In the genomic region with DNA sequence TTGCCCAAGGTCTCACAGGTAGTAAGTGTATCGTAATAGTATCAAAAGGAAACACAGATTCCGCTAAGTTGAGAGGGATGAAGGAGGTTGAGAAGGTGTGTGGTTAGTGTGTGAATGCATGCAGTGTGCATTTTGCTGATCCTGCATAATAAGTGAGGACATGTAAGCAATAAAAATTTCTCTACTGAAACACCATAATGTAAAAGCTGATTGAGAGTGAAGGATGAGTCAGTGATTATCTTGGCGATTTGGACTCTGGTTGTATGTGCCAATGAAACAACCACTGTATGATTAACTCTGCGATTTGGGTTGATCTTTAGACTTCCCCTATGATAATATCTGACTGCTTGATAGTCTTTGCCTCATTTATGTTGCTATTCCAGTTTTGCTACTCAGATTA, we compare ENCODE assay signal across 1 cellular context.
TF ChIP-seq lines count a peak whose summit lies in the region.

No MANE protein-coding gene starts in this region.

TF ChIP-seq in GM12878, 131 proteins besides CTCF, POLR2A, EP300 and RAD21:
- TF ChIP-seq RELB (IDR thresholded peaks at IDR 0.05; ENCODE audit: low read depth) (no peak), SUPT20H (IDR thresholded peaks at IDR 0.05; ENCODE audit: borderline replicate concordance, control insufficient read depth, low read depth, low read length) (no peak), MXI1 (IDR thresholded peaks at IDR 0.05; ENCODE audit: low read depth, low read length) (no peak), ZNF592 (IDR thresholded peaks at IDR 0.05) (no peak), GABPA (IDR thresholded peaks at IDR 0.05; ENCODE audit: low read depth) (no peak), RBBP5 (conservative IDR thresholded peaks at IDR 0.05) (no peak), TCF3 (IDR thresholded peaks at IDR 0.05; ENCODE audit: borderline replicate concordance, insufficient read depth, low read depth, low read length) (no peak), NBN (IDR thresholded peaks at IDR 0.05) (no peak), ETV6 (conservative IDR thresholded peaks at IDR 0.05 in 1 of 2, IDR thresholded peaks at IDR 0.05 in 1 of 2; ENCODE audit: borderline replicate concordance in 1 of 2, low read depth in 1 of 2) (no peak), POLR2AphosphoS5 (IDR thresholded peaks at IDR 0.05; ENCODE audit: low read length) (no peak), PBX3 (IDR thresholded peaks at IDR 0.05; ENCODE audit: insufficient replicate concordance, low read depth, low read length) (no peak)
- TF ChIP-seq, protein P1, sequence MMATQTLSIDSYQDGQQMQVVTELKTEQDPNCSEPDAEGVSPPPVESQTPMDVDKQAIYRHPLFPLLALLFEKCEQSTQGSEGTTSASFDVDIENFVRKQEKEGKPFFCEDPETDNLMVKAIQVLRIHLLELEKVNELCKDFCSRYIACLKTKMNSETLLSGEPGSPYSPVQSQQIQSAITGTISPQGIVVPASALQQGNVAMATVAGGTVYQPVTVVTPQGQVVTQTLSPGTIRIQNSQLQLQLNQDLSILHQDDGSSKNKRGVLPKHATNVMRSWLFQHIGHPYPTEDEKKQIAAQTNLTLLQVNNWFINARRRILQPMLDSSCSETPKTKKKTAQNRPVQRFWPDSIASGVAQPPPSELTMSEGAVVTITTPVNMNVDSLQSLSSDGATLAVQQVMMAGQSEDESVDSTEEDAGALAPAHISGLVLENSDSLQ (IDR thresholded peaks at IDR 0.05): no peak
- TF ChIP-seq, protein P2, sequence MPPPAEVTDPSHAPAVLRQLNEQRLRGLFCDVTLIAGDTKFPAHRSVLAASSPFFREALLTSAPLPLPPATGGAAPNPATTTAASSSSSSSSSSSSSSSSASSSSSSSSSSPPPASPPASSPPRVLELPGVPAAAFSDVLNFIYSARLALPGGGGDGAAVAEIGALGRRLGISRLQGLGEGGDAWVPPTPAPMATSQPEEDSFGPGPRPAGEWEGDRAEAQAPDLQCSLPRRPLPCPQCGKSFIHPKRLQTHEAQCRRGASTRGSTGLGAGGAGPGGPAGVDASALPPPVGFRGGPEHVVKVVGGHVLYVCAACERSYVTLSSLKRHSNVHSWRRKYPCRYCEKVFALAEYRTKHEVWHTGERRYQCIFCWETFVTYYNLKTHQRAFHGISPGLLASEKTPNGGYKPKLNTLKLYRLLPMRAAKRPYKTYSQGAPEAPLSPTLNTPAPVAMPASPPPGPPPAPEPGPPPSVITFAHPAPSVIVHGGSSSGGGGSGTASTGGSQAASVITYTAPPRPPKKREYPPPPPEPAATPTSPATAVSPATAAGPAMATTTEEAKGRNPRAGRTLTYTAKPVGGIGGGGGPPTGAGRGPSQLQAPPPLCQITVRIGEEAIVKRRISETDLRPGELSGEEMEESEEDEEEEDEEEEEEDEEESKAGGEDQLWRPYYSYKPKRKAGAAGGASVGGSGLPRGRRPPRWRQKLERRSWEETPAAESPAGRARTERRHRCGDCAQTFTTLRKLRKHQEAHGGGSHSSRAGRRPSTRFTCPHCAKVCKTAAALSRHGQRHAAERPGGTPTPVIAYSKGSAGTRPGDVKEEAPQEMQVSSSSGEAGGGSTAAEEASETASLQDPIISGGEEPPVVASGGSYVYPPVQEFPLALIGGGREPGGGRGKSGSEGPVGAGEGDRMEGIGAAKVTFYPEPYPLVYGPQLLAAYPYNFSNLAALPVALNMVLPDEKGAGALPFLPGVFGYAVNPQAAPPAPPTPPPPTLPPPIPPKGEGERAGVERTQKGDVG (CRISPR knock-in tag; IDR thresholded peaks at IDR 0.05): no peak
